Comparison of ENCODE assay signal across 1 cellular context in genomic region chr1:89525169-89525855, GRCh38.
TF ChIP-seq lines count a peak whose summit lies in the region.

No MANE protein-coding gene starts in this region.

TF ChIP-seq in HEK293, 187 proteins besides CTCF, POLR2A, EP300 and RAD21 (continued from another document and continues in another):
- no peak for TF ChIP-seq ZNF518A (tag by site-specific recombination; conservative IDR thresholded peaks at IDR 0.05; ENCODE audit: low read depth)
- TF ChIP-seq, protein P1, sequence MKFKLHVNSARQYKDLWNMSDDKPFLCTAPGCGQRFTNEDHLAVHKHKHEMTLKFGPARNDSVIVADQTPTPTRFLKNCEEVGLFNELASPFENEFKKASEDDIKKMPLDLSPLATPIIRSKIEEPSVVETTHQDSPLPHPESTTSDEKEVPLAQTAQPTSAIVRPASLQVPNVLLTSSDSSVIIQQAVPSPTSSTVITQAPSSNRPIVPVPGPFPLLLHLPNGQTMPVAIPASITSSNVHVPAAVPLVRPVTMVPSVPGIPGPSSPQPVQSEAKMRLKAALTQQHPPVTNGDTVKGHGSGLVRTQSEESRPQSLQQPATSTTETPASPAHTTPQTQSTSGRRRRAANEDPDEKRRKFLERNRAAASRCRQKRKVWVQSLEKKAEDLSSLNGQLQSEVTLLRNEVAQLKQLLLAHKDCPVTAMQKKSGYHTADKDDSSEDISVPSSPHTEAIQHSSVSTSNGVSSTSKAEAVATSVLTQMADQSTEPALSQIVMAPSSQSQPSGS (tag by site-specific recombination; IDR thresholded peaks at IDR 0.05; ENCODE audit: low read depth), result no peak
- 0 out of 2 replicates have a peak, but pooled peaks have one; percentile 83 for TF ChIP-seq PRDM2 (tag by site-specific recombination; IDR thresholded peaks at IDR 0.05; ENCODE audit: borderline replicate concordance)
- peak; percentile 9; the same call in 1 of the 2 replicates for TF ChIP-seq ZBTB17 (tag by site-specific recombination; IDR thresholded peaks at IDR 0.05)
- TF ChIP-seq ZNF76 (tag by site-specific recombination; IDR thresholded peaks at IDR 0.05; ENCODE audit: borderline replicate concordance, low read depth), result peak; percentile 47; the same call in 1 of the 2 replicates
- no peak for TF ChIP-seq ZNF146 (tag by site-specific recombination; IDR thresholded peaks at IDR 0.05)
- no peak for TF ChIP-seq ZNF211 (tag by site-specific recombination; IDR thresholded peaks at IDR 0.05; ENCODE audit: low read depth)
- TF ChIP-seq ZBTB48 (tag by site-specific recombination; IDR thresholded peaks at IDR 0.05), result no peak; the same call in 1 of the 2 replicates
- TF ChIP-seq ZNF121 (tag by site-specific recombination; IDR thresholded peaks at IDR 0.05), result peak; percentile 47; the same call in 1 of the 2 replicates
- no peak for TF ChIP-seq ZNF292 (tag by site-specific recombination; IDR thresholded peaks at IDR 0.05; ENCODE audit: borderline replicate concordance, low read depth)
- TF ChIP-seq, protein P2, sequence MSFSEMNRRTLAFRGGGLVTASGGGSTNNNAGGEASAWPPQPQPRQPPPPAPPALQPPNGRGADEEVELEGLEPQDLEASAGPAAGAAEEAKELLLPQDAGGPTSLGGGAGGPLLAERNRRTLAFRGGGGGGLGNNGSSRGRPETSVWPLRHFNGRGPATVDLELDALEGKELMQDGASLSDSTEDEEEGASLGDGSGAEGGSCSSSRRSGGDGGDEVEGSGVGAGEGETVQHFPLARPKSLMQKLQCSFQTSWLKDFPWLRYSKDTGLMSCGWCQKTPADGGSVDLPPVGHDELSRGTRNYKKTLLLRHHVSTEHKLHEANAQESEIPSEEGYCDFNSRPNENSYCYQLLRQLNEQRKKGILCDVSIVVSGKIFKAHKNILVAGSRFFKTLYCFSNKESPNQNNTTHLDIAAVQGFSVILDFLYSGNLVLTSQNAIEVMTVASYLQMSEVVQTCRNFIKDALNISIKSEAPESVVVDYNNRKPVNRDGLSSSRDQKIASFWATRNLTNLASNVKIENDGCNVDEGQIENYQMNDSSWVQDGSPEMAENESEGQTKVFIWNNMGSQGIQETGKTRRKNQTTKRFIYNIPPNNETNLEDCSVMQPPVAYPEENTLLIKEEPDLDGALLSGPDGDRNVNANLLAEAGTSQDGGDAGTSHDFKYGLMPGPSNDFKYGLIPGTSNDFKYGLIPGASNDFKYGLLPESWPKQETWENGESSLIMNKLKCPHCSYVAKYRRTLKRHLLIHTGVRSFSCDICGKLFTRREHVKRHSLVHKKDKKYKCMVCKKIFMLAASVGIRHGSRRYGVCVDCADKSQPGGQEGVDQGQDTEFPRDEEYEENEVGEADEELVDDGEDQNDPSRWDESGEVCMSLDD (tag by site-specific recombination; IDR thresholded peaks at IDR 0.05), result peak; percentile 72
- TF ChIP-seq ZNF610 (tag by site-specific recombination; IDR thresholded peaks at IDR 0.05; ENCODE audit: borderline replicate concordance), result 0 out of 2 replicates have a peak, but pooled peaks have one; percentile 8
- no peak for TF ChIP-seq HOXD13 (CRISPR knock-in tag; IDR thresholded peaks at IDR 0.05; ENCODE audit: borderline replicate concordance)
- TF ChIP-seq ZNF341 (tag by site-specific recombination; IDR thresholded peaks at IDR 0.05; ENCODE audit: low read depth), result peak; percentile 32; the same call in 1 of the 2 replicates
- TF ChIP-seq ZNF175 (tag by site-specific recombination; IDR thresholded peaks at IDR 0.05), result no peak
- TF ChIP-seq KLF1 (tag by site-specific recombination; IDR thresholded peaks at IDR 0.05), result no peak
- peak; percentile 21; the same call in 1 of the 2 replicates for TF ChIP-seq ZNF501 (tag by site-specific recombination; IDR thresholded peaks at IDR 0.05)
- TF ChIP-seq ZFP37 (tag by site-specific recombination; IDR thresholded peaks at IDR 0.05), result peak; percentile 27; the same call in 1 of the 2 replicates
- TF ChIP-seq, protein P3, sequence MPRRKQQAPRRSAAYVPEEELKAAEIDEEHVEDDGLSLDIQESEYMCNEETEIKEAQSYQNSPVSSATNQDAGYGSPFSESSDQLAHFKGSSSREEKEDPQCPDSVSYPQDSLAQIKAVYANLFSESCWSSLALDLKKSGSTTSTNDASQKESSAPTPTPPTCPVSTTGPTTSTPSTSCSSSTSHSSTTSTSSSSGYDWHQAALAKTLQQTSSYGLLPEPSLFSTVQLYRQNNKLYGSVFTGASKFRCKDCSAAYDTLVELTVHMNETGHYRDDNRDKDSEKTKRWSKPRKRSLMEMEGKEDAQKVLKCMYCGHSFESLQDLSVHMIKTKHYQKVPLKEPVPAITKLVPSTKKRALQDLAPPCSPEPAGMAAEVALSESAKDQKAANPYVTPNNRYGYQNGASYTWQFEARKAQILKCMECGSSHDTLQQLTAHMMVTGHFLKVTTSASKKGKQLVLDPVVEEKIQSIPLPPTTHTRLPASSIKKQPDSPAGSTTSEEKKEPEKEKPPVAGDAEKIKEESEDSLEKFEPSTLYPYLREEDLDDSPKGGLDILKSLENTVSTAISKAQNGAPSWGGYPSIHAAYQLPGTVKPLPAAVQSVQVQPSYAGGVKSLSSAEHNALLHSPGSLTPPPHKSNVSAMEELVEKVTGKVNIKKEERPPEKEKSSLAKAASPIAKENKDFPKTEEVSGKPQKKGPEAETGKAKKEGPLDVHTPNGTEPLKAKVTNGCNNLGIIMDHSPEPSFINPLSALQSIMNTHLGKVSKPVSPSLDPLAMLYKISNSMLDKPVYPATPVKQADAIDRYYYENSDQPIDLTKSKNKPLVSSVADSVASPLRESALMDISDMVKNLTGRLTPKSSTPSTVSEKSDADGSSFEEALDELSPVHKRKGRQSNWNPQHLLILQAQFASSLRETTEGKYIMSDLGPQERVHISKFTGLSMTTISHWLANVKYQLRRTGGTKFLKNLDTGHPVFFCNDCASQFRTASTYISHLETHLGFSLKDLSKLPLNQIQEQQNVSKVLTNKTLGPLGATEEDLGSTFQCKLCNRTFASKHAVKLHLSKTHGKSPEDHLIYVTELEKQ (tag by site-specific recombination; IDR thresholded peaks at IDR 0.05; ENCODE audit: borderline replicate concordance), result no peak
- TF ChIP-seq ZNF157 (tag by site-specific recombination; IDR thresholded peaks at IDR 0.05), result no peak
- TF ChIP-seq ZNF658 (tag by site-specific recombination; IDR thresholded peaks at IDR 0.05), result no peak
- TF ChIP-seq ZNF391 (tag by site-specific recombination; IDR thresholded peaks at IDR 0.05; ENCODE audit: borderline replicate concordance, low read depth), result no peak; the same call in 1 of the 2 replicates
- peak; percentile 98 for TF ChIP-seq SCRT2 (tag by site-specific recombination; IDR thresholded peaks at IDR 0.05)
- TF ChIP-seq ZBTB20 (tag by site-specific recombination; IDR thresholded peaks at IDR 0.05), result peak; percentile 72
- TF ChIP-seq ZNF510 (tag by site-specific recombination; IDR thresholded peaks at IDR 0.05; ENCODE audit: insufficient replicate concordance), result no peak
- no peak for TF ChIP-seq ZNF549 (tag by site-specific recombination; IDR thresholded peaks at IDR 0.05)
- TF ChIP-seq ZNF623 (tag by site-specific recombination; IDR thresholded peaks at IDR 0.05), result no peak
- no peak for TF ChIP-seq ZNF621 (tag by site-specific recombination; IDR thresholded peaks at IDR 0.05)
- 0 out of 2 replicates have a peak, but pooled peaks have one; percentile 29 for TF ChIP-seq ZBTB7A (tag by site-specific recombination; IDR thresholded peaks at IDR 0.05; ENCODE audit: low read depth)
- TF ChIP-seq ZNF544 (tag by site-specific recombination; IDR thresholded peaks at IDR 0.05), result no peak
- TF ChIP-seq ZNF555 (tag by site-specific recombination; conservative IDR thresholded peaks at IDR 0.05), result no peak
- TF ChIP-seq ZBTB1 (tag by site-specific recombination; IDR thresholded peaks at IDR 0.05), result 0 out of 2 replicates have a peak, but pooled peaks have one; percentile 27
- TF ChIP-seq ZNF239 (tag by site-specific recombination; IDR thresholded peaks at IDR 0.05), result no peak
- peak; percentile 23; the same call in 1 of the 2 replicates for TF ChIP-seq EGR2 (tag by site-specific recombination; IDR thresholded peaks at IDR 0.05; ENCODE audit: low read depth)
- TF ChIP-seq MEIS1 (CRISPR knock-in tag; IDR thresholded peaks at IDR 0.05; ENCODE audit: borderline replicate concordance), result no peak
- TF ChIP-seq ZNF830 (tag by site-specific recombination; IDR thresholded peaks at IDR 0.05; ENCODE audit: low read depth), result no peak
- TF ChIP-seq ZNF335 (tag by site-specific recombination; conservative IDR thresholded peaks at IDR 0.05), result peak; percentile 11
